ENCODE assay signal across 2 cellular contexts in the genomic region with DNA sequence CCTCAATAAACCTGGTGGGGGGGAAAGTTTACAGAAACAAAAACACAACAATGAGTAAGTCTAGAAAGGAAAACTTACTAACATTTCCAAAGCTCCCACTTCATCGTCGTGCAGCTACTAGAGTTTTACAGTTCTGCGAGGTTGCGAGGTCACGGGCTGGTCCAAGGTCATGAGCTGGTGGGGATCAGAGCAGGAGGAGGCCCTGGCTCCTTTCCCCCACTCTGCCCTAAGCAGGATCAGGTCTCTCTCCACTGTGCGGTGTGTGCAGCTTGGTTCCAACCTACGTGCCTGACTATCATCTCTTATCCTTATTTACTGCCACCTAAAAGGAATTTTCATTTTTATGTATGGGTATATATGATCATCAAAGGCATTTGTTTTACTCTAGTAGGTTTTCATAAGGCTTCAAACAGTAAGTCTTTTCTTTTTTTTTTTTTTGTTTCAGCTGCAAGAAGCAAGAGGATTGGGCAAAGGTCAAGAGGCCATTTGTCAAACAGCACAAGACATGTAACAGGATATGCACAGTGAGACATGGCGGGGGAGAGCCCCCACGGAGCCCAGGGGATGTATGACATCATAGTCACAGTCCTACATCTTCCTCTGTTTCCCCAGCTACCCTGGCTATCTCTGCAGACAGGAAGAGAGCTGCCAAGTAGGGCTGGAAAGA.
A peak's percentile ranks its signal among the peaks of the same experiment; 100 is the strongest.
TF ChIP-seq lines count a peak whose summit lies in the region.

No MANE protein-coding gene starts in this region.

TF ChIP-seq in HEK293T, 16 proteins besides CTCF, POLR2A, EP300 and RAD21 (continued from another document):
- no peak for TF ChIP-seq NFRKB (IDR thresholded peaks at IDR 0.05)
- TF ChIP-seq PKNOX1 (IDR thresholded peaks at IDR 0.05) = peak; percentile 85
- TF ChIP-seq BHLHE40 (IDR thresholded peaks at IDR 0.05; ENCODE audit: borderline replicate concordance) = no peak
- peak; percentile 45; the same call in 1 of the 2 replicates for TF ChIP-seq ZNF384 (IDR thresholded peaks at IDR 0.05)
- 0 out of 2 replicates have a peak, but pooled peaks have one; percentile 9 for TF ChIP-seq FOXM1 (IDR thresholded peaks at IDR 0.05; ENCODE audit: borderline replicate concordance)
- no peak for TF ChIP-seq TARDBP (IDR thresholded peaks at IDR 0.05)
- TF ChIP-seq SUZ12 (IDR thresholded peaks at IDR 0.05) = no peak
- TF ChIP-seq ELF4 (IDR thresholded peaks at IDR 0.05) = no peak
- no peak for TF ChIP-seq FOXA1 (IDR thresholded peaks at IDR 0.05)
- no peak for TF ChIP-seq HDGF (IDR thresholded peaks at IDR 0.05; ENCODE audit: borderline replicate concordance)
- TF ChIP-seq FOXK2 (IDR thresholded peaks at IDR 0.05) = no peak
- TF ChIP-seq L3MBTL2 (conservative IDR thresholded peaks at IDR 0.05) = no peak

TF ChIP-seq in GM12878, 131 proteins besides CTCF, POLR2A, EP300 and RAD21 (continued from another document):
- TF ChIP-seq ELK1 (IDR thresholded peaks at IDR 0.05; ENCODE audit: low read depth, low read length) (no peak), SUZ12 (IDR thresholded peaks at IDR 0.05; ENCODE audit: unreplicated experiment) (no peak), CREB1 (IDR thresholded peaks at IDR 0.05; ENCODE audit: low read depth) (peak; percentile 51; the same call in 1 of the 2 replicates), NFYA (IDR thresholded peaks at IDR 0.05; ENCODE audit: borderline replicate concordance, low read depth, low read length) (no peak), HDAC6 (IDR thresholded peaks at IDR 0.05; ENCODE audit: unreplicated experiment) (no peak), SREBF2 (IDR thresholded peaks at IDR 0.05; ENCODE audit: low read length) (no peak), ZSCAN29 (IDR thresholded peaks at IDR 0.05) (no peak), MEF2B (IDR thresholded peaks at IDR 0.05; ENCODE audit: partially characterized antibody, poor library complexity, severe bottlenecking) (peak; percentile 31), IKZF2 (IDR thresholded peaks at IDR 0.05) (no peak), ATF7 (IDR thresholded peaks at IDR 0.05; ENCODE audit: low read depth) (peak; percentile 87; the same call in 1 of the 2 replicates), EGR1 (IDR thresholded peaks at IDR 0.05; ENCODE audit: borderline replicate concordance in 1 of 2, low read depth in 2 of 2, low read length in 2 of 2) (no peak), BHLHE40 (IDR thresholded peaks at IDR 0.05; ENCODE audit: borderline replicate concordance in 1 of 2, low read depth in 2 of 2, low read length in 1 of 2) (peak in 1 of 2 experiments; percentile 25; a peak in 1 of 4 replicates), ZNF622 (IDR thresholded peaks at IDR 0.05) (no peak), CREM (IDR thresholded peaks at IDR 0.05; ENCODE audit: low read depth) (peak; percentile 47; the same call in 1 of the 2 replicates), PAX8 (IDR thresholded peaks at IDR 0.05) (no peak), TCF3 (IDR thresholded peaks at IDR 0.05; ENCODE audit: borderline replicate concordance, insufficient read depth, low read depth, low read length) (no peak), ZZZ3 (IDR thresholded peaks at IDR 0.05; ENCODE audit: control insufficient read depth, insufficient read length, low read depth) (no peak), SMC3 (IDR thresholded peaks at IDR 0.05; ENCODE audit: borderline replicate concordance, low read length) (no peak), ETV6 (conservative IDR thresholded peaks at IDR 0.05 in 1 of 2, IDR thresholded peaks at IDR 0.05 in 1 of 2; ENCODE audit: borderline replicate concordance in 1 of 2, low read depth in 1 of 2) (no peak), CBFB (IDR thresholded peaks at IDR 0.05; ENCODE audit: low read depth) (no peak), RBBP5 (conservative IDR thresholded peaks at IDR 0.05) (no peak), NR2F1 (conservative IDR thresholded peaks at IDR 0.05) (peak; percentile 85), ZNF24 (IDR thresholded peaks at IDR 0.05) (no peak), FOXM1 (IDR thresholded peaks at IDR 0.05; ENCODE audit: low read depth, low read length) (no peak), ZNF384 (IDR thresholded peaks at IDR 0.05; ENCODE audit: borderline replicate concordance, low read depth, low read length) (no peak), FOXK2 (IDR thresholded peaks at IDR 0.05) (no peak), PKNOX1 (IDR thresholded peaks at IDR 0.05) (no peak), RAD51 (IDR thresholded peaks at IDR 0.05) (no peak), YY1 (IDR thresholded peaks at IDR 0.05; ENCODE audit: low read depth, low read length) (no peak), MEF2A (IDR thresholded peaks at IDR 0.05; ENCODE audit: insufficient read depth, low read depth, low read length) (no peak), PAX5 (IDR thresholded peaks at IDR 0.05; ENCODE audit: borderline replicate concordance, low read depth, low read length) (no peak), LARP7 (IDR thresholded peaks at IDR 0.05) (no peak)
- TF ChIP-seq, protein P1, sequence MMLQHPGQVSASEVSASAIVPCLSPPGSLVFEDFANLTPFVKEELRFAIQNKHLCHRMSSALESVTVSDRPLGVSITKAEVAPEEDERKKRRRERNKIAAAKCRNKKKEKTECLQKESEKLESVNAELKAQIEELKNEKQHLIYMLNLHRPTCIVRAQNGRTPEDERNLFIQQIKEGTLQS (IDR thresholded peaks at IDR 0.05; ENCODE audit: borderline replicate concordance, extremely low read depth, low read depth, low read length) = no peak
- TF ChIP-seq, protein P2, sequence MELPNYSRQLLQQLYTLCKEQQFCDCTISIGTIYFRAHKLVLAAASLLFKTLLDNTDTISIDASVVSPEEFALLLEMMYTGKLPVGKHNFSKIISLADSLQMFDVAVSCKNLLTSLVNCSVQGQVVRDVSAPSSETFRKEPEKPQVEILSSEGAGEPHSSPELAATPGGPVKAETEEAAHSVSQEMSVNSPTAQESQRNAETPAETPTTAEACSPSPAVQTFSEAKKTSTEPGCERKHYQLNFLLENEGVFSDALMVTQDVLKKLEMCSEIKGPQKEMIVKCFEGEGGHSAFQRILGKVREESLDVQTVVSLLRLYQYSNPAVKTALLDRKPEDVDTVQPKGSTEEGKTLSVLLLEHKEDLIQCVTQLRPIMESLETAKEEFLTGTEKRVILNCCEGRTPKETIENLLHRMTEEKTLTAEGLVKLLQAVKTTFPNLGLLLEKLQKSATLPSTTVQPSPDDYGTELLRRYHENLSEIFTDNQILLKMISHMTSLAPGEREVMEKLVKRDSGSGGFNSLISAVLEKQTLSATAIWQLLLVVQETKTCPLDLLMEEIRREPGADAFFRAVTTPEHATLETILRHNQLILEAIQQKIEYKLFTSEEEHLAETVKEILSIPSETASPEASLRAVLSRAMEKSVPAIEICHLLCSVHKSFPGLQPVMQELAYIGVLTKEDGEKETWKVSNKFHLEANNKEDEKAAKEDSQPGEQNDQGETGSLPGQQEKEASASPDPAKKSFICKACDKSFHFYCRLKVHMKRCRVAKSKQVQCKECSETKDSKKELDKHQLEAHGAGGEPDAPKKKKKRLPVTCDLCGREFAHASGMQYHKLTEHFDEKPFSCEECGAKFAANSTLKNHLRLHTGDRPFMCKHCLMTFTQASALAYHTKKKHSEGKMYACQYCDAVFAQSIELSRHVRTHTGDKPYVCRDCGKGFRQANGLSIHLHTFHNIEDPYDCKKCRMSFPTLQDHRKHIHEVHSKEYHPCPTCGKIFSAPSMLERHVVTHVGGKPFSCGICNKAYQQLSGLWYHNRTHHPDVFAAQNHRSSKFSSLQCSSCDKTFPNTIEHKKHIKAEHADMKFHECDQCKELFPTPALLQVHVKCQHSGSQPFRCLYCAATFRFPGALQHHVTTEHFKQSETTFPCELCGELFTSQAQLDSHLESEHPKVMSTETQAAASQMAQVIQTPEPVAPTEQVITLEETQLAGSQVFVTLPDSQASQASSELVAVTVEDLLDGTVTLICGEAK (IDR thresholded peaks at IDR 0.05; ENCODE audit: borderline replicate concordance) = no peak
